8 cellular contexts compared by ENCODE assay signal in the genomic region with DNA sequence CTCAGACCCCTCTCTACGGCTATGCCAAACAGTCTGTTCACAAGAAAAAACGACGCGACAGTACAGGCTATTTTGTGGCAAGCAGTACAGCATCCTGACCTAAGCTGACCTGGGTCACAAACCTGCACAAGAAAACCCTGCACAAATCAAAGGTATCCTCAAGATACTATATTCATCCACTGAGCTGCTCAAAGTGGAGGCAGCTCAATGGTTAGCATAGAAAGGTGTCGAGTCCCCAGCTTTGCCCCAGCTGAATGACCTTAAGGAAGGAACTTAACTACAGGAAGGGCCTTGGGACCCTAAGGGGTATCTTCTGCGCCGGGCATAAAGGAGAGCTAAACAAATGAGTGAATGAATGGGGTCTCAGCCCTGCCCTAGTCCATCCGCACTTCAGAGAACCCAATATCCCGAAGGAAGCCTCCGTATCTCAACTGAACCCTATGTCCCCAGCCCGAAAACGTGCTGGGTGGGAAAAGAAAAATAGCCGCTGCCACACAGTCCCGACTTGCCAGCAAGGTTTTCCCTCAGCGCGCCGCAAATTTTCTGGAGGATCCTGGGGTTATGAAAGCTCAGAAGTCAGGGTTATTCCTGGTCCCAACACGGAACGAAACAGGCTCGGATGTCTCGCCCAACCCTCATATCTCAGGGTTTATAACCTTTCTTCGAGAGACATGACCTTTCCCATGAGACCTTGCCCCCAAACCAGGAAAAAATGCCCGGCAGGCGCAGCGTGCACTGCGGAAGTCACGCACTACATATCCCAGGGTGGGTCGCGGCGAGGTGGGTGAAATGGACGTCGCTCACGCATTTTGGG. TPM values are rescaled to one million over a fixed set of nuclear protein-coding genes. Genes with fewer than 3 reads are reported as not detected.
DNase-seq lines count a peak whose midpoint lies in the region; TF ChIP-seq lines count a peak whose summit lies in the region.

A gene with protein sequence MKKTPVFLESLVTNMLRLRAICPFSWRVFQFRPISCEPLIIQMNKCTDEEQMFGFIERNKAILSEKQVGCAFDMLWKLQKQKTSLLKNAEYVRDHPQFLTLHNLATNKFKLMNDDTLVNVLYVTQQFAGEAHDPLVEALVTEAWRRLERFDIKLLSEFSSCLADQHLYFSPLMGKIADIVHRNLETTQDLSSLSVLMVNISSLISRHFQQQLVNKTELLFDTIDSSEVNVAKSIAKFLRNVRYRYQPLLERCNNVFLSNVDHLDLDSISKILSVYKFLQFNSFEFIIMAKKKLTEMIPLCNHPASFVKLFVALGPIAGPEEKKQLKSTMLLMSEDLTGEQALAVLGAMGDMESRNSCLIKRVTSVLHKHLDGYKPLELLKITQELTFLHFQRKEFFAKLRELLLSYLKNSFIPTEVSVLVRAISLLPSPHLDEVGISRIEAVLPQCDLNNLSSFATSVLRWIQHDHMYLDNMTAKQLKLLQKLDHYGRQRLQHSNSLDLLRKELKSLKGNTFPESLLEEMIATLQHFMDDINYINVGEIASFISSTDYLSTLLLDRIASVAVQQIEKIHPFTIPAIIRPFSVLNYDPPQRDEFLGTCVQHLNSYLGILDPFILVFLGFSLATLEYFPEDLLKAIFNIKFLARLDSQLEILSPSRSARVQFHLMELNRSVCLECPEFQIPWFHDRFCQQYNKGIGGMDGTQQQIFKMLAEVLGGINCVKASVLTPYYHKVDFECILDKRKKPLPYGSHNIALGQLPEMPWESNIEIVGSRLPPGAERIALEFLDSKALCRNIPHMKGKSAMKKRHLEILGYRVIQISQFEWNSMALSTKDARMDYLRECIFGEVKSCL (minus strand): TSS at position 706 of the 814 bp plus-strand sequence. CDS start 1,836 bp downstream, outside the sequence.

- H3K36me3 ChIP-seq in H7 (replicated peaks; ENCODE audit: control insufficient read depth, insufficient read depth, low read length) (no peaks in the 10 kb centered on the region), neural progenitor cell (no peaks in the 10 kb centered on the region)

- DNase-seq in ELF-1 (ENCODE audit: low read depth, low spot score) = peak; percentile 95
- DNase-seq in H7 = peak; percentile 86
- peak; percentile 90 for DNase-seq in M059J (ENCODE audit: low read depth)
- DNase-seq in SIG-M5 (lab: John Stamatoyannopoulos, UW) = peak; percentile 76
- peak; percentile 56 for DNase-seq in activated gamma-delta T cell (lab: John Stamatoyannopoulos, UW)
- DNase-seq in foreskin fibroblast = peak; percentile 85 to 95
- DNase-seq in neural progenitor cell (ENCODE audit: low spot score) = peak; percentile 94
- DNase-seq in stromal cell of bone marrow (ENCODE audit: low read depth) = peak; percentile 78

- peaks cover 12% of the 10 kb centered on the region for H3K4me1 Mint-ChIP-seq in neural progenitor cell

- no peaks in the 10 kb centered on the region for H4K20me1 ChIP-seq in neural progenitor cell (ENCODE audit: low read depth)

- H2AFZ ChIP-seq in neural progenitor cell (replicated peaks) = peak within 1 kb of the TSS; percentile 87

- H3K4me2 ChIP-seq in neural progenitor cell = peak within 1 kb of the TSS; percentile 97

- peak within 1 kb of the TSS; percentile 47 for H3K27ac Mint-ChIP-seq in neural progenitor cell

- no peaks in the 10 kb centered on the region for H3K36me3 Mint-ChIP-seq in neural progenitor cell

- peaks cover 8% of the 10 kb centered on the region for H3F3A ChIP-seq in neural progenitor cell (ENCODE audit: low read depth)

- peaks cover 4% of the 10 kb centered on the region for H3K27me3 Mint-ChIP-seq in neural progenitor cell (ENCODE audit: insufficient read depth, low read depth)

- peaks cover 6% of the 10 kb centered on the region for H3K9me3 Mint-ChIP-seq in neural progenitor cell

- H3K9ac ChIP-seq in neural progenitor cell = peak within 1 kb of the TSS; percentile 53

- peak within 1 kb of the TSS; percentile 94 for H3K4me3 Mint-ChIP-seq in neural progenitor cell

- peaks cover 45% of the 10 kb centered on the region for H3K79me2 ChIP-seq in neural progenitor cell (ENCODE audit: low read depth)

- no peaks in the 10 kb centered on the region for H3K27me3 ChIP-seq in H7 (ENCODE audit: control insufficient read depth, insufficient read depth, low read length)
- H3K27me3 ChIP-seq in neural progenitor cell = peaks cover under 1% of the 10 kb centered on the region

- H3K9me3 ChIP-seq in neural progenitor cell (ENCODE audit: low read depth) = no peaks in the 10 kb centered on the region

- TF ChIP-seq CTCF in foreskin fibroblast (IDR thresholded peaks at IDR 0.05; ENCODE audit: low read depth, low read length) = no peak
- TF ChIP-seq CTCF in neural progenitor cell (IDR thresholded peaks at IDR 0.05) = no peak

- peak within 1 kb of the TSS; percentile 87 for H3K4me3 ChIP-seq in H7 (ENCODE audit: insufficient read depth, low read depth, low read length)
- H3K4me3 ChIP-seq in foreskin fibroblast (ENCODE audit: low read depth in 1 of 2, low read length in 2 of 2) = peak within 1 kb of the TSS; percentile 89 to 96
- H3K4me3 ChIP-seq in neural progenitor cell = peak within 1 kb of the TSS; percentile 70

- H3K27ac ChIP-seq in neural progenitor cell = peak within 1 kb of the TSS; percentile 3

- peaks cover 11% of the 10 kb centered on the region for H3K4me1 ChIP-seq in neural progenitor cell

RNA-seq across cellular contexts. Expression of the gene that starts here (rescaled TPM):
- 42.1 and 46.0 TPM in 2 replicates for total RNA-seq in H7 (2014; rRNA removed; shearing (Covaris generic))
- total RNA-seq in M059J (2014; rRNA removed; shearing (Covaris generic)) = 8.7 and 19.0 TPM in 2 replicates
- 50.6 and 60.3 TPM in 2 replicates for total RNA-seq in neural progenitor cell (ENCODE audit: low replicate concordance)

Comparison
In these comparisons a context has a peak if more than half of its experiments do, and no peak if none do; other contexts are left out.
1. Peak in every context shown above with its lines: DNase-seq, H3K4me3 ChIP-seq and H3K27ac ChIP-seq.